ENCODE assay signal across 10 cellular contexts in the genomic region with DNA sequence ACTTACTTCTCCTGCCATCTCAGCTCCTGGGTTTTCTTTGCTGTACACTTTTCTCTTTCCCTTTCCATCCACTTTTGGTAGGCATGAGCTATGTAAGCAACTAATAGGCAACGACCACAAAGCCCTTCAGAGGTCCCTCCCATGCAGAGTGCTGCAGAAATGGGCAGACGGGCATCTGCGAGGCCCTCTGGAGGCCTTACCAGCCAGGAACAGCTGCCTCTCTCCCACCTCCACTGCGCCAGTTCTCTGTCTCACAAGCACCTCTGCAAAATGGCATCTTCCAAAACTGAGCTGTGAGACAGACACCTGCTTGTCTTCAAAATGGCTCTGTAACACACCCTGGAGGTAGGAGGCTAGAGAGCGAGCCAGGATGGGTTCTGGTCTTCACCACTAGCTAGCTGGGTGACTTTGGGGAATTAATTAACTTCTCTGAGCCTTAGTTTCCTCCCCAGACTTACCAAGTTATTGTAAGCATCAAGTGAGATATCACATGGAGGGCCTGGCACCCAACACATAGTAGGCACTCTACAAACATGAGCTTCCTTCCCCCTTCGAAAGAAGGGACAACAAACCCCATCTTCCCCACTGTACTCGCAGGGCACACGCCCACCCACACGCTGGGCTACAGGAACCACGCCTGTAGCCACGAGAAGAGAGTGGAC.
DNase-seq lines count a peak whose midpoint lies in the region; ATAC-seq and TF ChIP-seq lines count a peak whose summit lies in the region.
"Had no signal": no experiment of that assay in that cellular context is flagged by ENCODE, and none has a peak within 500 bp of the region (broad histone marks: within the 10 kb centered on the region; RNA-seq: fewer than 3 reads in every experiment).

No MANE protein-coding gene starts in this region.

- H3K27me3 Mint-ChIP-seq in endothelial cell (ENCODE audit: unreplicated experiment) (no peaks in the 10 kb centered on the region), natural killer cell (ENCODE audit: low read depth in 2 of 2) (peaks cover 0 to 9% of the 10 kb centered on the region in 2 donors), osteocyte (ENCODE audit: unreplicated experiment) (no peaks in the 10 kb centered on the region)

- H3K4me1 Mint-ChIP-seq in endothelial cell (ENCODE audit: unreplicated experiment): peaks cover 35% of the 10 kb centered on the region
- H3K4me1 Mint-ChIP-seq in natural killer cell: peaks cover 15 to 24% of the 10 kb centered on the region in 2 donors
- peaks cover 89% of the 10 kb centered on the region for H3K4me1 Mint-ChIP-seq in osteocyte (ENCODE audit: unreplicated experiment)

- intact Hi-C loops in natural killer cell (cut with micrococcal nuclease): no loop called here

- H3K9me3 Mint-ChIP-seq in endothelial cell (ENCODE audit: unreplicated experiment) (no peaks in the 10 kb centered on the region), natural killer cell (no peaks in the 10 kb centered on the region), osteocyte (ENCODE audit: unreplicated experiment) (no peaks in the 10 kb centered on the region)
- H3K9me3 Mint-ChIP-seq: activated T-helper 1 cell treated with anti-CD3 and anti-CD28 coated beads, Interleukin-12 subunit alpha, Interleukin-12 subunit beta, Interleukin-2, Interleukin-4 antibody, amounts not matched to agents 30 ng/mL and 10 ng/mL and 1 ng/mL, durations not matched to agents 14 hours and 24 hours and 36 hours had no signal

- H3K27ac Mint-ChIP-seq in endothelial cell (ENCODE audit: unreplicated experiment): peak overlapping the region; percentile 3
- H3K27ac Mint-ChIP-seq in natural killer cell: no peak overlapping the region
- H3K27ac Mint-ChIP-seq in osteocyte (ENCODE audit: unreplicated experiment): no peak overlapping the region
- H3K27ac Mint-ChIP-seq: activated T-helper 1 cell treated with anti-CD3 and anti-CD28 coated beads, Interleukin-12 subunit alpha, Interleukin-12 subunit beta, Interleukin-2, Interleukin-4 antibody, amounts not matched to agents 30 ng/mL and 10 ng/mL and 1 ng/mL, durations not matched to agents 14 hours and 24 hours and 36 hours had no signal

- no peak overlapping the region for H3K4me3 ChIP-seq in GM12865 (ENCODE audit: low read depth, low read length)
- H3K4me3 ChIP-seq: left lung had no signal

- H3K4me3 Mint-ChIP-seq in endothelial cell (ENCODE audit: unreplicated experiment) (no peak overlapping the region), natural killer cell (no peak overlapping the region), osteocyte (ENCODE audit: unreplicated experiment) (no peak overlapping the region)
- H3K4me3 Mint-ChIP-seq: activated T-helper 1 cell treated with anti-CD3 and anti-CD28 coated beads, Interleukin-12 subunit alpha, Interleukin-12 subunit beta, Interleukin-2, Interleukin-4 antibody, amounts not matched to agents 30 ng/mL and 10 ng/mL and 1 ng/mL, durations not matched to agents 14 hours and 24 hours and 36 hours had no signal

- H3K36me3 Mint-ChIP-seq in endothelial cell (ENCODE audit: low read depth, unreplicated experiment) (no peaks in the 10 kb centered on the region), natural killer cell (no peaks in the 10 kb centered on the region), osteocyte (ENCODE audit: unreplicated experiment) (no peaks in the 10 kb centered on the region)

- TF ChIP-seq CTCF in GM12865 (IDR thresholded peaks at IDR 0.05; ENCODE audit: insufficient read depth, low read depth, low read length, missing control alignments) (no peak), endothelial cell (IDR thresholded peaks at IDR 0.05; ENCODE audit: unreplicated experiment) (no peak), natural killer cell (IDR thresholded peaks at IDR 0.05) (no peak), osteocyte (IDR thresholded peaks at IDR 0.05) (no peak)

- no peak for ATAC-seq in natural killer cell
- ATAC-seq in HG03196 (IDR thresholded peaks at IDR 0.05; ENCODE audit: unreplicated experiment): no peak
- no peak for ATAC-seq in HG02938 (IDR thresholded peaks at IDR 0.05; ENCODE audit: unreplicated experiment)
- ATAC-seq: left lung had no signal

- peak; percentile 59 for DNase-seq in COR-L47 (lab: John Stamatoyannopoulos, UW)
- DNase-seq in GM12865 (ENCODE audit: low read depth): peak; percentile 21
- peak; percentile 65 for DNase-seq in NCI-H69 (lab: John Stamatoyannopoulos, UW)
- DNase-seq in endothelial cell (ENCODE audit: low spot score): no peak
- DNase-seq in natural killer cell: no peak
- DNase-seq in osteocyte (ENCODE audit: extremely low spot score, unreplicated experiment): no peak
- DNase-seq: left lung had no signal

Comparison
In these comparisons a context has a peak if more than half of its experiments do, and no peak if none do; other contexts are left out.
1. DNase-seq: peak in COR-L47 (single experiment), GM12865 (single experiment) and NCI-H69 (single experiment); none in endothelial cell (single experiment), natural killer cell (single experiment) and osteocyte (single experiment).